1 cellular context compared by ENCODE assay signal in genomic region chr19:57527136-57527881, GRCh38.
TF ChIP-seq lines count a peak whose summit lies in the region.

ZNF549 (plus strand) TSS chr19:57527356; CDS start chr19:57527574, 218 bp downstream.

TF ChIP-seq in HepG2, 621 proteins besides CTCF, POLR2A, EP300 and RAD21 (continued from another document and continues in another):
- TF ChIP-seq AFF4 (CRISPR knock-in tag; IDR thresholded peaks at IDR 0.05) (no peak), PCBP1 (IDR thresholded peaks at IDR 0.05; ENCODE audit: borderline replicate concordance, low read depth, low read length) (no peak), ZSCAN22 (CRISPR knock-in tag; IDR thresholded peaks at IDR 0.05) (peak; percentile 28; the same call in 1 of the 2 replicates), MYPOP (CRISPR knock-in tag; IDR thresholded peaks at IDR 0.05) (peak; percentile 80; the same call in 1 of the 2 replicates), ZNF883 (CRISPR knock-in tag; IDR thresholded peaks at IDR 0.05; ENCODE audit: not compliant biosample characterization) (peak; percentile 85), SMAD1 (CRISPR knock-in tag; IDR thresholded peaks at IDR 0.05; ENCODE audit: borderline replicate concordance, low read depth) (no peak; the same call in 1 of the 2 replicates), CENPX (CRISPR knock-in tag; IDR thresholded peaks at IDR 0.05) (no peak), IKZF1 (IDR thresholded peaks at IDR 0.05) (no peak), THAP8 (CRISPR knock-in tag; IDR thresholded peaks at IDR 0.05; ENCODE audit: borderline replicate concordance) (no peak), REXO4 (CRISPR knock-in tag; IDR thresholded peaks at IDR 0.05; ENCODE audit: borderline replicate concordance) (no peak), HDAC6 (IDR thresholded peaks at IDR 0.05; ENCODE audit: low read depth, low read length) (no peak), ZNF441 (CRISPR knock-in tag; IDR thresholded peaks at IDR 0.05; ENCODE audit: borderline replicate concordance) (peak; percentile 52; the same call in 1 of the 2 replicates), PTBP1 (IDR thresholded peaks at IDR 0.05; ENCODE audit: low read depth, low read length, poor library complexity, severe bottlenecking) (no peak), ZNF790 (CRISPR knock-in tag; IDR thresholded peaks at IDR 0.05; ENCODE audit: borderline replicate concordance) (peak; percentile 53; the same call in 1 of the 2 replicates), FOXA3 (CRISPR knock-in tag; IDR thresholded peaks at IDR 0.05) (peak; percentile 52), PHF8 (CRISPR knock-in tag; IDR thresholded peaks at IDR 0.05) (peak; percentile 93), ELF4 (CRISPR knock-in tag; IDR thresholded peaks at IDR 0.05; ENCODE audit: borderline replicate concordance) (no peak; the same call in 1 of the 2 replicates), ZNF136 (CRISPR knock-in tag; IDR thresholded peaks at IDR 0.05; ENCODE audit: low read depth) (no peak), ZNF382 (CRISPR knock-in tag; IDR thresholded peaks at IDR 0.05; ENCODE audit: borderline replicate concordance) (no peak), JUN (CRISPR knock-in tag; IDR thresholded peaks at IDR 0.05) (no peak), RXRA (CRISPR knock-in tag; IDR thresholded peaks at IDR 0.05) (peak; percentile 60; the same call in 1 of the 2 replicates), MNT (IDR thresholded peaks at IDR 0.05) (peak; percentile 63), PRMT3 (CRISPR knock-in tag; IDR thresholded peaks at IDR 0.05; ENCODE audit: borderline replicate concordance, low read depth) (no peak), BRCA1 (CRISPR knock-in tag; IDR thresholded peaks at IDR 0.05) (0 out of 2 replicates have a peak, but pooled peaks have one; percentile 60), ZNF232 (CRISPR knock-in tag; IDR thresholded peaks at IDR 0.05; ENCODE audit: borderline replicate concordance) (no peak), ARNT2 (CRISPR knock-in tag; IDR thresholded peaks at IDR 0.05; ENCODE audit: low read depth) (peak; percentile 68; the same call in 1 of the 2 replicates), MLLT10 (CRISPR knock-in tag; IDR thresholded peaks at IDR 0.05) (no peak), ZNF614 (CRISPR knock-in tag; IDR thresholded peaks at IDR 0.05; ENCODE audit: borderline replicate concordance) (no peak), RARG (CRISPR knock-in tag; IDR thresholded peaks at IDR 0.05; ENCODE audit: low read depth) (no peak), ZNF749 (CRISPR knock-in tag; IDR thresholded peaks at IDR 0.05; ENCODE audit: borderline replicate concordance) (peak; percentile 43; the same call in 1 of the 2 replicates), RFXAP (CRISPR knock-in tag; IDR thresholded peaks at IDR 0.05; ENCODE audit: borderline replicate concordance) (peak; percentile 64; the same call in 1 of the 2 replicates), ZNF777 (CRISPR knock-in tag; IDR thresholded peaks at IDR 0.05) (no peak), TRAFD1 (CRISPR knock-in tag; IDR thresholded peaks at IDR 0.05; ENCODE audit: borderline replicate concordance) (peak; percentile 71; the same call in 1 of the 2 replicates), CREB3 (CRISPR knock-in tag; IDR thresholded peaks at IDR 0.05) (0 out of 2 replicates have a peak, but pooled peaks have one; percentile 54), TP53 (CRISPR knock-in tag; conservative IDR thresholded peaks at IDR 0.05) (no peak), BCLAF1 (IDR thresholded peaks at IDR 0.05) (no peak), ZNF318 (CRISPR knock-in tag; IDR thresholded peaks at IDR 0.05) (no peak)
